8 cellular contexts compared by ENCODE assay signal in the genomic region with DNA sequence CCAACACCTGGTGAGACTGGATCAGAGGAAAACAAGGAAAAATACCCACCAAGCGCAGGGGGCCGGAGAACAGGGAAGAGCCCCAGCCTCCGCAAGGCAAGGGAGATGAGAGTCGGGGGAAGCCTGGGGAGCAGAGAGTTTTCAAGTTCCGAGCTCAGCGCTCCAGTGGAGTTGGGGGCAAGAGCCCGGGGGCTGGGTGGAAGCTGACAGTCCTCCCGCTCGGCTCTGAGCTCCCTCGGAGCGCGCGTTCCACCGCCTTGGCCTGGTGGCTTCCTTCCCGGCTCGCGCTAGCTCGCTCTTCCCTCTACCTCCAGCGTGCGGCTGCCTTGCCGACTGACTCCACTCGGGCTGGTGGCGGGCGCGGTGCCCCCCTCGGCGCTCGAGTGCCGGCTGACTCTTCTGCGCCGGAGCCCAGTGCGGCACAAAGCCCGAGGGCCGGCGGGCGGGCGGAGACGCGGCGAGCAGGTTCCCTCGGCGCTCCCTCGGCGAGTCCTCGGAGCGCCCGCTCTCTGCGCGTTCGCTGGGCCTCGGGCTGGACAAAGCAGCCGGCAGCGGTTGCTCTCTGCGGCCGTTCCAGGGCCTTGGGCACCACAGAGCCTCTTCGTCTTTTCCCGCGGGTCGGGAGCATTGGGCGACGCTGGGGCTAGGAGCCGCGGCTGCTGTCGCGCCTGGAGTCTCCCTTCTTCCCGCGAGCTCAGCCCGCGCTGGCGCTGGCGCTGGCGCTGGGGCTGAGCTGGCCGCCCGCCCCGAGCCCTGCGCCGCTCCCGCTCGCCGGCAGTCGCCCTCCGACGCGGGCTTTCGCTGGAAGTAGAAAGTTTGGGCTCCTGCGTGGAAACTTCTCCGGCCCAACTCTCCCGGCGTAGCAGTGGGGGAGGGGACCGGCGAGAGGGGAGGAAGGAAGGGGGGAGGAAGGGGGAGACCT. TPM values are rescaled to one million over a fixed set of nuclear protein-coding genes. Genes with fewer than 3 reads are reported as not detected.
A peak's percentile ranks its signal among the peaks of the same experiment; 100 is the strongest.
DNase-seq lines count a peak whose midpoint lies in the region; ATAC-seq and TF ChIP-seq lines count a peak whose summit lies in the region.

No MANE protein-coding gene starts in this region.

- H3K9ac ChIP-seq in PC-3 (ENCODE audit: low read length) (peak overlapping the region; percentile 68), mucosa of stomach (ENCODE audit: low read length) (peak overlapping the region; percentile 59)

- BruUV-seq in PC-3 (replicated peaks; lab: Mats Ljungman, UMichigan) = no TSS peak

- H3K27ac Mint-ChIP-seq in activated naive CD4-positive, alpha-beta T cell treated with anti-CD3 and anti-CD28 coated beads for 36 hours = no peak overlapping the region

- peaks cover 39% of the 10 kb centered on the region for H3K79me2 ChIP-seq in PC-3 (ENCODE audit: low read length)

- peak overlapping the region; percentile 99 for H3K4me2 ChIP-seq in PC-3 (ENCODE audit: low read length)

- H3K4me1 ChIP-seq in PC-3 (ENCODE audit: insufficient read depth, low read length) (peaks cover 36% of the 10 kb centered on the region), mucosa of stomach (ENCODE audit: control insufficient read depth, insufficient read depth, low read length) (peaks cover 46% of the 10 kb centered on the region)

- H3K27me3 Mint-ChIP-seq in activated naive CD4-positive, alpha-beta T cell treated with anti-CD3 and anti-CD28 coated beads for 36 hours (ENCODE audit: low read depth) = peaks cover 79% of the 10 kb centered on the region

- no peaks in the 10 kb centered on the region for H3K9me2 ChIP-seq in PC-3 (replicated peaks; ENCODE audit: low read length)

- peaks cover 47% of the 10 kb centered on the region for H3K4me1 Mint-ChIP-seq in activated naive CD4-positive, alpha-beta T cell treated with anti-CD3 and anti-CD28 coated beads for 36 hours (ENCODE audit: low read depth)

- H3K9me3 ChIP-seq in PC-3 (ENCODE audit: low read length) (no peaks in the 10 kb centered on the region), mucosa of stomach (ENCODE audit: control insufficient read depth, low read length) (no peaks in the 10 kb centered on the region)

- H4K20me1 ChIP-seq in PC-3 (ENCODE audit: low read length) = no peaks in the 10 kb centered on the region

- DNase-seq in activated naive CD4-positive, alpha-beta T cell treated with anti-CD3 and anti-CD28 coated beads for 36 hours = no peak
- no peak for DNase-seq in activated naive CD4-positive, alpha-beta T cell treated with anti-CD3 and anti-CD28 coated beads, Interleukin-2, amount 50 U/mL, for 16 hours
- peak; percentile 43 for DNase-seq in PC-3
- peak; percentile 74 for DNase-seq in ecto neural progenitor cell (ENCODE audit: low spot score)

- no peaks in the 10 kb centered on the region for H3K9me3 Mint-ChIP-seq in activated naive CD4-positive, alpha-beta T cell treated with anti-CD3 and anti-CD28 coated beads for 36 hours

- CTCF ChIA-PET in activated naive CD4-positive, alpha-beta T cell treated with anti-CD3 and anti-CD28 coated beads for 36 hours (lab: Charles Lee) = interaction anchor here (0.9 kb wide), 1 partner anchor 146 kb away, joined by 3 read pairs; no protein-coding TSS in a partner anchor
- CTCF ChIA-PET in PC-3 (lab: Charles Lee) = interaction anchor here (0.6 to 1.0 kb wide), 2 partner anchors 64 to 169 kb away, joined by 3 read pairs; no protein-coding TSS in a partner anchor

- no peaks in the 10 kb centered on the region for H3K36me3 Mint-ChIP-seq in activated naive CD4-positive, alpha-beta T cell treated with anti-CD3 and anti-CD28 coated beads for 36 hours (ENCODE audit: low read depth)

- peak overlapping the region; percentile 20; the same call in 1 of the 2 replicates for H3K27ac ChIP-seq in PC-3 (ENCODE audit: low read length)

- ATAC-seq in PC-3 = peak; percentile 10
- no peak for ATAC-seq in HG03520 (IDR thresholded peaks at IDR 0.05; ENCODE audit: unreplicated experiment)
- no peak for ATAC-seq in GM21619 (IDR thresholded peaks at IDR 0.05; ENCODE audit: unreplicated experiment)
- no peak for ATAC-seq in HG02938 (IDR thresholded peaks at IDR 0.05; ENCODE audit: unreplicated experiment)

- H3K36me3 ChIP-seq in PC-3 (ENCODE audit: low read depth, low read length) (no peaks in the 10 kb centered on the region), mucosa of stomach (ENCODE audit: control insufficient read depth, insufficient read depth, low read length) (no peaks in the 10 kb centered on the region)

- H3K27me3 ChIP-seq in PC-3 (ENCODE audit: low read length) (no peaks in the 10 kb centered on the region), mucosa of stomach (ENCODE audit: control insufficient read depth, insufficient read depth, low read length) (peaks cover 99% of the 10 kb centered on the region)

- H2AFZ ChIP-seq in PC-3 (ENCODE audit: low read length) = peak overlapping the region; percentile 77

- H3F3A ChIP-seq in PC-3 (ENCODE audit: low read length, unreplicated experiment) = no peaks in the 10 kb centered on the region

- intact Hi-C loops in activated naive CD4-positive, alpha-beta T cell treated with anti-CD3 and anti-CD28 coated beads for 36 hours (cut with micrococcal nuclease) = loop anchor here (2.0 to 10.0 kb wide), 9 partner anchors 158 to 1485 kb away; a partner anchor contains a TSS
- intact Hi-C loops in PC-3 (cut with micrococcal nuclease) = loop anchor here (2.0 to 5.0 kb wide), 2 partner anchors 147 to 301 kb away; a partner anchor contains a TSS

- H3K4me3 Mint-ChIP-seq in activated naive CD4-positive, alpha-beta T cell treated with anti-CD3 and anti-CD28 coated beads for 36 hours = peak overlapping the region; percentile 73

- POLR2A ChIA-PET in PC-3 (lab: Charles Lee; ENCODE audit: unreplicated experiment) = interaction anchor here (0.5 to 1.0 kb wide), 4 partner anchors 169 to 339 kb away, joined by 3 to 4 read pairs (median 4); no protein-coding TSS in a partner anchor

- TF ChIP-seq CTCF in PC-3 (conservative IDR thresholded peaks at IDR 0.05; ENCODE audit: low read depth, low read length) = no peak

- H3K4me3 ChIP-seq in PC-3 (ENCODE audit: low read length) = peak overlapping the region; percentile 93
- H3K4me3 ChIP-seq in mucosa of stomach (ENCODE audit: low read length) = peak overlapping the region; percentile 46

RNA-seq across cellular contexts. Expression of a gene that starts 1.0 kb away (rescaled TPM):
- 1 to 10 TPM; 1.5 TPM for total RNA-seq in activated naive CD4-positive, alpha-beta T cell treated with anti-CD3 and anti-CD28 coated beads for 36 hours
- total RNA-seq in PC-3 (2014; rRNA removed) = 14.6 and 25.7 TPM in 2 replicates

Comparison
In these comparisons a context has a peak if more than half of its experiments do, and no peak if none do; other contexts are left out.
1. DNase-seq: peak in PC-3 (single experiment) and ecto neural progenitor cell (single experiment); none in activated naive CD4-positive, alpha-beta T cell treated with anti-CD3 and anti-CD28 coated beads for 36 hours (single experiment) and activated naive CD4-positive, alpha-beta T cell treated with anti-CD3 and anti-CD28 coated beads, Interleukin-2, amount 50 U/mL, for 16 hours (single experiment).